9 cellular contexts compared by ENCODE assay signal in the genomic region with DNA sequence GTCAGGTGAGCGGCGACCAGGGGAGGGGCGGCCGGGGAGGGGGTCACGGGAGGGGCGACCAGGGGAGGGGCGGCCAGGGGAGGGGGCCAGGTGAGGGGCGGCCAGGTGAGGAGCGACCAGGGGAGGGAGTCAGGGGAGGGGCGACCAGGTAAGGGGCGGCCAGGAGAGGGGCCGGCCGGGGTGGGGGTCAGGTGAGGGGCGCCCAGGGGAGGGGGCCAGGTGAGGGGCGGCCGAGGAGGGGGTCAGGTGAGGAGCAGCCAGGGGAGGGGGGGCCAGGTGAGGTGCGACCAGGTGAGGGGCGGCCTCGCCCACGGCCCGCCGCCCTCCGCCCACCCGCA. TPM values are rescaled to one million over a fixed set of nuclear protein-coding genes. Genes with fewer than 3 reads are reported as not detected.
A peak's percentile ranks its signal among the peaks of the same experiment; 100 is the strongest.
DNase-seq lines count a peak whose midpoint lies in the region; ATAC-seq and TF ChIP-seq lines count a peak whose summit lies in the region.
"Had no signal": no experiment of that assay in that cellular context is flagged by ENCODE, and none has a peak within 500 bp of the region (broad histone marks: within the 10 kb centered on the region; RNA-seq: fewer than 3 reads in every experiment).

No MANE protein-coding gene starts in this region.

- H3K27me3 ChIP-seq in PC-9 (ENCODE audit: insufficient read depth, low read depth) (no peaks in the 10 kb centered on the region), psoas muscle (ENCODE audit: insufficient read depth in 3 of 3, low read length in 2 of 3) (peaks cover 0 to 29% (median 4%) of the 10 kb centered on the region in 3 donors), WERI-Rb-1 (ENCODE audit: insufficient read depth, low read depth, severe bottlenecking) (no peaks in the 10 kb centered on the region)

- no peak overlapping the region for H3K27ac Mint-ChIP-seq in Calu3 (ENCODE audit: unreplicated experiment)
- no peak overlapping the region for H3K27ac Mint-ChIP-seq in activated naive CD4-positive, alpha-beta T cell treated with anti-CD3 and anti-CD28 coated beads, Interleukin-2, amount 50 U/mL, for 72 hours

- peaks cover 11% of the 10 kb centered on the region for H3K36me3 Mint-ChIP-seq in Calu3 (ENCODE audit: insufficient read depth, unreplicated experiment)
- no peaks in the 10 kb centered on the region for H3K36me3 Mint-ChIP-seq in activated naive CD4-positive, alpha-beta T cell treated with anti-CD3 and anti-CD28 coated beads, Interleukin-2, amount 50 U/mL, for 72 hours

- intact Hi-C loops in Calu3 (cut with micrococcal nuclease; ENCODE audit: unreplicated experiment), result no loop called here
- intact Hi-C loops in PC-9 (cut with micrococcal nuclease; ENCODE audit: unreplicated experiment), result loop anchor here (1.0 kb wide), 1 partner anchor 12 kb away; no protein-coding TSS in a partner anchor
- intact Hi-C loops in psoas muscle (cut with DNase I), result no loop called here

- DNase-seq in Calu3 (no peak), PC-9 (no peak), foreskin fibroblast (no peak), psoas muscle (no peak), WERI-Rb-1 (no peak)
- no peak for DNase-seq in activated naive CD4-positive, alpha-beta T cell treated with anti-CD3 and anti-CD28 coated beads, Interleukin-2, amount 50 U/mL, for 72 hours (ENCODE audit: low spot score in 2 of 2)

- H3K4me3 ChIP-seq in PC-9 (peak overlapping the region; percentile 71), foreskin fibroblast (ENCODE audit: low read depth in 1 of 2, low read length in 2 of 2) (peak overlapping the region; percentile 36 to 37), psoas muscle (peak overlapping the region; percentile 45), WERI-Rb-1 (ENCODE audit: low read depth, low read length) (no peak overlapping the region)

- peak overlapping the region; percentile 71 for H3K4me2 ChIP-seq in PC-9

- peaks cover 25% of the 10 kb centered on the region for H3F3A ChIP-seq in PC-9 (ENCODE audit: insufficient read depth, low read depth)

- H3K36me3 ChIP-seq in PC-9 (ENCODE audit: low read depth) (no peaks in the 10 kb centered on the region), psoas muscle (ENCODE audit: insufficient read depth in 1 of 2, low read depth in 1 of 2) (peaks cover 0 to 9% of the 10 kb centered on the region in 2 donors), WERI-Rb-1 (no peaks in the 10 kb centered on the region)

- no peaks in the 10 kb centered on the region for H3K9me3 Mint-ChIP-seq in Calu3 (ENCODE audit: low read depth, unreplicated experiment)
- no peaks in the 10 kb centered on the region for H3K9me3 Mint-ChIP-seq in activated naive CD4-positive, alpha-beta T cell treated with anti-CD3 and anti-CD28 coated beads, Interleukin-2, amount 50 U/mL, for 72 hours

- POLR2A ChIA-PET in PC-9 (lab: Charles Lee; ENCODE audit: unreplicated experiment), result no interaction called here

- H3K27ac ChIP-seq in PC-9 (no peak overlapping the region), psoas muscle (no peak overlapping the region), WERI-Rb-1 (no peak overlapping the region)

- no peaks in the 10 kb centered on the region for H3K4me1 Mint-ChIP-seq in Calu3 (ENCODE audit: low read depth, unreplicated experiment)

- H3K27me3 Mint-ChIP-seq in Calu3 (ENCODE audit: unreplicated experiment), result no peaks in the 10 kb centered on the region

- no peaks in the 10 kb centered on the region for H4K20me1 ChIP-seq in PC-9 (ENCODE audit: insufficient read depth)

- CTCF ChIA-PET in Calu3 (lab: Charles Lee), result no interaction called here
- CTCF ChIA-PET in PC-9 (lab: Charles Lee), result no interaction called here

- WGBS in psoas muscle, 3 donors, result 5 to 7% (median 7%) methylated on average over 3 to 20 of the region's 24 CpGs

- H3K9me2 ChIP-seq in PC-9 (ENCODE audit: insufficient read depth), result no peaks in the 10 kb centered on the region

- TF ChIP-seq CTCF in Calu3 (IDR thresholded peaks at IDR 0.05; ENCODE audit: unreplicated experiment) (no peak), PC-9 (conservative IDR thresholded peaks at IDR 0.05) (no peak), foreskin fibroblast (IDR thresholded peaks at IDR 0.05; ENCODE audit: low read depth, low read length) (no peak), psoas muscle (IDR thresholded peaks at IDR 0.05) (no peak), WERI-Rb-1 (IDR thresholded peaks at IDR 0.05; ENCODE audit: low read depth, low read length) (no peak)

- peak overlapping the region; percentile 72 for H3K4me3 Mint-ChIP-seq in Calu3 (ENCODE audit: low read depth, unreplicated experiment)

- BruUV-seq in Calu3 (replicated peaks; lab: Mats Ljungman, UMichigan) (no TSS peak), PC-9 (replicated peaks; lab: Mats Ljungman, UMichigan) (no TSS peak)

- no peaks in the 10 kb centered on the region for H3K4me1 ChIP-seq in PC-9 (replicated peaks; ENCODE audit: insufficient read depth)
- H3K4me1 ChIP-seq in psoas muscle, result no peaks in the 10 kb centered on the region

- ATAC-seq in psoas muscle (no peak), HG03442 (IDR thresholded peaks at IDR 0.05; ENCODE audit: unreplicated experiment) (no peak), HG02981 (IDR thresholded peaks at IDR 0.05; ENCODE audit: unreplicated experiment) (no peak)
- ATAC-seq in activated naive CD4-positive, alpha-beta T cell treated with anti-CD3 and anti-CD28 coated beads, Interleukin-2, amount 50 U/mL, for 72 hours, result no peak

- H3K9me3 ChIP-seq in PC-9 (ENCODE audit: insufficient read depth, low read depth) (no peaks in the 10 kb centered on the region), psoas muscle (no peaks in the 10 kb centered on the region), WERI-Rb-1 (ENCODE audit: severe bottlenecking) (no peaks in the 10 kb centered on the region)

- peak overlapping the region; percentile 72; the same call in 1 of the 2 replicates for H2AFZ ChIP-seq in PC-9

- no peaks in the 10 kb centered on the region for H3K79me2 ChIP-seq in PC-9 (ENCODE audit: low read depth)

RNA-seq across cellular contexts. Expression of a gene that starts 0.4 kb away (rescaled TPM):
- total RNA-seq in Calu3 (2022), result 6.8 and 9.7 TPM in 2 replicates
- 23.9 and 43.3 TPM in 2 replicates for total RNA-seq in PC-9 (2021)
- under 1 TPM; 0.24 to 0.44 (median 0.37) TPM for total RNA-seq in psoas muscle
- polyA plus RNA-seq in psoas muscle, result under 1 TPM; 0.03 to 0.25 (median 0.07) TPM
- total RNA-seq in activated naive CD4-positive, alpha-beta T cell treated with anti-CD3 and anti-CD28 coated beads, Interleukin-2, amount 50 U/mL, for 72 hours, result 1 to 10 TPM; 6.3 to 8.8 TPM
- total RNA-seq: LHCN-M2 had no signal
